In the genomic region with DNA sequence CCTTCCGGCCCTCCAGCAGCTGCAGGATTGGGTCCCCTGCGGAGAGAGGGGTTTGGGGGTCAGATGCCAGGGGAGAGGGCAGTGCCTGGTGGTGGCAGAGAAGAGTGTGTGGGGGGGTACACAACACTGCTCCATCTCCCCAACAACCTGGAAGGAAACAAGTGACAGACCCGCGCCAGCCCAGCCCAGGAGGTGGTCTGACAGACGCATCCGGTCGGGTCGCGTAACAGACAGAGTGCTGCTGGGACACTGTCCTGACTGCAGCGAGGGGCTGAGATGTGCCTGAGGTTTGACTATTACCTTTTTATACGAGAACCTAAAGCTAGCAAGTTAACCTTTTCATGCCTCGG, we compare ENCODE assay signal across 8 cellular contexts. TPM values are rescaled to one million over a fixed set of nuclear protein-coding genes. Genes with fewer than 3 reads are reported as not detected.
DNase-seq lines count a peak whose midpoint lies in the region; ATAC-seq lines count a peak whose summit lies in the region.

No MANE protein-coding gene starts in this region.

- no peaks in the 10 kb centered on the region for H3K9me3 Mint-ChIP-seq in activated T-cell treated with anti-CD3 and anti-CD28 coated beads, Interleukin-2, amount 50 U/mL, for 4 hours
- no peaks in the 10 kb centered on the region for H3K9me3 Mint-ChIP-seq in activated naive CD8-positive, alpha-beta T cell (ENCODE audit: low read depth)
- H3K9me3 Mint-ChIP-seq in memory B cell: no peaks in the 10 kb centered on the region

- H3K27ac Mint-ChIP-seq in activated naive CD8-positive, alpha-beta T cell: peak overlapping the region; percentile 73
- peak overlapping the region; percentile 69 for H3K27ac Mint-ChIP-seq in memory B cell

- WGBS in thymus: 55% methylated on average over 12 of the region's 12 CpGs

- H3K4me3 Mint-ChIP-seq in activated T-cell treated with anti-CD3 and anti-CD28 coated beads, Interleukin-2, amount 50 U/mL, for 4 hours: peak overlapping the region; percentile 49
- H3K4me3 Mint-ChIP-seq in activated naive CD8-positive, alpha-beta T cell: no peak overlapping the region
- H3K4me3 Mint-ChIP-seq in memory B cell: peak overlapping the region; percentile 70

- H3K27me3 Mint-ChIP-seq in activated T-cell treated with anti-CD3 and anti-CD28 coated beads, Interleukin-2, amount 50 U/mL, for 4 hours (ENCODE audit: low read depth): no peaks in the 10 kb centered on the region
- no peaks in the 10 kb centered on the region for H3K27me3 Mint-ChIP-seq in activated naive CD8-positive, alpha-beta T cell
- H3K27me3 Mint-ChIP-seq in memory B cell: no peaks in the 10 kb centered on the region

- peak overlapping the region; percentile 71 for H3K27ac ChIP-seq in thymus (ENCODE audit: low read depth)

- H3K4me1 ChIP-seq in thymus (ENCODE audit: control insufficient read depth, insufficient read depth, low read length): peaks cover 10% of the 10 kb centered on the region

- ATAC-seq in activated T-cell treated with anti-CD3 and anti-CD28 coated beads, Interleukin-2, amount 50 U/mL, for 4 hours: peak; percentile 15 to 26
- ATAC-seq in memory B cell (ENCODE audit: low read depth) (no peak), HG03469 (IDR thresholded peaks at IDR 0.05; ENCODE audit: unreplicated experiment) (no peak)

- peaks cover 67% of the 10 kb centered on the region for H3K36me3 ChIP-seq in thymus (ENCODE audit: control insufficient read depth, insufficient read depth)

- intact Hi-C loops in posterior vena cava (cut with DNase I): loop anchor here in 1 of 2 donors (5.0 kb wide), 1 partner anchor 41 kb away; no protein-coding TSS in a partner anchor

- no peaks in the 10 kb centered on the region for H3K27me3 ChIP-seq in thymus (ENCODE audit: control insufficient read depth, insufficient read depth)

- no peak for DNase-seq in activated T-cell treated with anti-CD3 and anti-CD28 coated beads, Interleukin-2, amount 50 U/mL, for 4 hours
- DNase-seq in activated T-cell treated with anti-CD3 and anti-CD28 coated beads for 4 hours: no peak
- no peak for DNase-seq in memory B cell (ENCODE audit: low spot score in 2 of 2)
- DNase-seq in stimulated activated CD4-positive, alpha-beta T cell treated with anti-CD3 and anti-CD28 coated beads, Interleukin-1b, Interleukin-23, amount 100 ng/mL, for 48 hours: no peak
- DNase-seq in posterior vena cava (ENCODE audit: low spot score): no peak

- peaks cover 5% of the 10 kb centered on the region for H3K36me3 Mint-ChIP-seq in activated T-cell treated with anti-CD3 and anti-CD28 coated beads, Interleukin-2, amount 50 U/mL, for 4 hours (ENCODE audit: insufficient read depth)
- no peaks in the 10 kb centered on the region for H3K36me3 Mint-ChIP-seq in activated naive CD8-positive, alpha-beta T cell
- peaks cover 9% of the 10 kb centered on the region for H3K36me3 Mint-ChIP-seq in memory B cell

- no peaks in the 10 kb centered on the region for H3K9me3 ChIP-seq in thymus (ENCODE audit: control insufficient read depth)

- H3K4me3 ChIP-seq in thymus (ENCODE audit: low read length): peak overlapping the region; percentile 42

- peaks cover 12% of the 10 kb centered on the region for H3K4me1 Mint-ChIP-seq in activated T-cell treated with anti-CD3 and anti-CD28 coated beads, Interleukin-2, amount 50 U/mL, for 4 hours (ENCODE audit: low read depth)
- H3K4me1 Mint-ChIP-seq in activated naive CD8-positive, alpha-beta T cell (ENCODE audit: low read depth): peaks cover 23% of the 10 kb centered on the region
- peaks cover 4% of the 10 kb centered on the region for H3K4me1 Mint-ChIP-seq in memory B cell

RNA-seq across cellular contexts. Expression of a gene that starts 16.2 kb away (rescaled TPM):
- total RNA-seq in activated T-cell treated with anti-CD3 and anti-CD28 coated beads, Interleukin-2, amount 50 U/mL, for 4 hours: 100 to 1,000 TPM; 122 to 146 (median 124) TPM
- polyA plus RNA-seq in thymus: 59.1 TPM
- total RNA-seq in posterior vena cava: 10 to 100 TPM in 1 of 2 donors, 1 to 10 TPM in 1; 7.3 to 15.1 TPM

RNA-seq across cellular contexts. Expression of a gene that starts 27.1 kb away (rescaled TPM):
- 10 to 100 TPM; 31.0 to 47.8 (median 44.5) TPM for total RNA-seq in activated T-cell treated with anti-CD3 and anti-CD28 coated beads, Interleukin-2, amount 50 U/mL, for 4 hours
- 96.9 TPM for polyA plus RNA-seq in thymus
- total RNA-seq in posterior vena cava: 100 to 1,000 TPM in 1 of 2 donors, 10 to 100 TPM in 1; 75.8 to 111 TPM

RNA-seq across cellular contexts. Expression of a gene that starts 43.4 kb away (rescaled TPM):
- 10 to 100 TPM; 21.0 to 24.5 (median 22.6) TPM for total RNA-seq in activated T-cell treated with anti-CD3 and anti-CD28 coated beads, Interleukin-2, amount 50 U/mL, for 4 hours
- polyA plus RNA-seq in thymus: 31.6 TPM
- total RNA-seq in posterior vena cava: 10 to 100 TPM; 23.3 to 32.9 TPM

RNA-seq across cellular contexts. Expression of a gene that starts 50.4 kb away (rescaled TPM):
- 10 to 100 TPM; 12.8 to 18.1 (median 14.5) TPM for total RNA-seq in activated T-cell treated with anti-CD3 and anti-CD28 coated beads, Interleukin-2, amount 50 U/mL, for 4 hours
- 22.8 TPM for polyA plus RNA-seq in thymus
- total RNA-seq in posterior vena cava: 10 to 100 TPM; 60.8 to 70.9 TPM

Comparison
In these comparisons a context has a peak if more than half of its experiments do, and no peak if none do; other contexts are left out.
1. ATAC-seq: peak in activated T-cell treated with anti-CD3 and anti-CD28 coated beads, Interleukin-2, amount 50 U/mL, for 4 hours (2 of 2); none in memory B cell (single experiment) and HG03469 (single experiment).
2. RNA of a gene that starts 16.2 kb away (total RNA-seq): 122 to 146 TPM in activated T-cell treated with anti-CD3 and anti-CD28 coated beads, Interleukin-2, amount 50 U/mL, for 4 hours; 7.3 to 15.1 TPM in posterior vena cava; every median in the first group is over 4 times any median in the second.